In the genomic region with DNA sequence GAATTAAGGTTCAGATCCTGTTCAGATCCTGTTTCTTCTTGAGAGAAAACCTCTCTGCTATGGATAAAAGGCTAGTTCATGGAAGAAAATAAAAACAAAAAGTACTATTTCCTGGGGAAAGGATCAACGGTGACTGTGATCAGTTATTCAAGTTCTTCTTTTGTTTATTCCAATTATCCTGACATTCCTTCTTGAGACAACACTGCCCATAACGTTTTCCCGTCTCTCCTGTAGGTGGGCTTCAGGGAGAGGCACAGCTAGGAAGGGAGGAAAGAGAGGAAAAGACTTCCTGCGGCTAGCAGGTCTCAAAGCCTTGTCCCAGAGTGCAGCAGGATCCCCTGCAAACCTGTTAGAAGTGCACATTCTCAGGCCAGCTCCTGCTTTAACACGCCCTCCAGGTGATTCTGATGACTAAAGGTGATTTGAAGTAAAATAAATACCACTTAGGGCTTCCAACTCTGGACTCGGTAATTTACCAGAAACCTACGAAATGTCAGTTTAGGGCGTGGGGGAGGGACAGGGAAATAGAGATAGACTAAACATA, we compare ENCODE assay signal across 2 cellular contexts.
TF ChIP-seq lines count a peak whose summit lies in the region.

No MANE protein-coding gene starts in this region.

TF ChIP-seq in SK-N-SH, 30 proteins besides CTCF, POLR2A, EP300 and RAD21:
- no peak for TF ChIP-seq TAF1 (IDR thresholded peaks at IDR 0.05; ENCODE audit: borderline replicate concordance, low read depth, low read length)
- no peak for TF ChIP-seq FOXJ3 (CRISPR knock-in tag; IDR thresholded peaks at IDR 0.05)
- no peak for TF ChIP-seq JUND (IDR thresholded peaks at IDR 0.05)
- TF ChIP-seq FOSL2 (IDR thresholded peaks at IDR 0.05; ENCODE audit: borderline replicate concordance, low read depth): no peak
- no peak for TF ChIP-seq TEAD4 (IDR thresholded peaks at IDR 0.05; ENCODE audit: borderline replicate concordance, insufficient read depth)
- TF ChIP-seq RXRA (IDR thresholded peaks at IDR 0.05; ENCODE audit: borderline replicate concordance, low read depth): no peak
- no peak for TF ChIP-seq TCF12 (IDR thresholded peaks at IDR 0.05)
- no peak for TF ChIP-seq EZH2phosphoT487 (IDR thresholded peaks at IDR 0.05; ENCODE audit: borderline replicate concordance, low read depth)

TF ChIP-seq in SK-N-SH treated with all-trans-retinoic acid at 6 μM for 48 hours, 23 proteins besides CTCF, POLR2A, EP300 and RAD21:
- no peak for TF ChIP-seq SNAI2 (CRISPR knock-in tag; IDR thresholded peaks at IDR 0.05)
- TF ChIP-seq, protein P1, sequence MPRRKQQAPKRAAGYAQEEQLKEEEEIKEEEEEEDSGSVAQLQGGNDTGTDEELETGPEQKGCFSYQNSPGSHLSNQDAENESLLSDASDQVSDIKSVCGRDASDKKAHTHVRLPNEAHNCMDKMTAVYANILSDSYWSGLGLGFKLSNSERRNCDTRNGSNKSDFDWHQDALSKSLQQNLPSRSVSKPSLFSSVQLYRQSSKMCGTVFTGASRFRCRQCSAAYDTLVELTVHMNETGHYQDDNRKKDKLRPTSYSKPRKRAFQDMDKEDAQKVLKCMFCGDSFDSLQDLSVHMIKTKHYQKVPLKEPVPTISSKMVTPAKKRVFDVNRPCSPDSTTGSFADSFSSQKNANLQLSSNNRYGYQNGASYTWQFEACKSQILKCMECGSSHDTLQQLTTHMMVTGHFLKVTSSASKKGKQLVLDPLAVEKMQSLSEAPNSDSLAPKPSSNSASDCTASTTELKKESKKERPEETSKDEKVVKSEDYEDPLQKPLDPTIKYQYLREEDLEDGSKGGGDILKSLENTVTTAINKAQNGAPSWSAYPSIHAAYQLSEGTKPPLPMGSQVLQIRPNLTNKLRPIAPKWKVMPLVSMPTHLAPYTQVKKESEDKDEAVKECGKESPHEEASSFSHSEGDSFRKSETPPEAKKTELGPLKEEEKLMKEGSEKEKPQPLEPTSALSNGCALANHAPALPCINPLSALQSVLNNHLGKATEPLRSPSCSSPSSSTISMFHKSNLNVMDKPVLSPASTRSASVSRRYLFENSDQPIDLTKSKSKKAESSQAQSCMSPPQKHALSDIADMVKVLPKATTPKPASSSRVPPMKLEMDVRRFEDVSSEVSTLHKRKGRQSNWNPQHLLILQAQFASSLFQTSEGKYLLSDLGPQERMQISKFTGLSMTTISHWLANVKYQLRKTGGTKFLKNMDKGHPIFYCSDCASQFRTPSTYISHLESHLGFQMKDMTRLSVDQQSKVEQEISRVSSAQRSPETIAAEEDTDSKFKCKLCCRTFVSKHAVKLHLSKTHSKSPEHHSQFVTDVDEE (CRISPR knock-in tag; IDR thresholded peaks at IDR 0.05): no peak
- no peak for TF ChIP-seq ZNF8 (CRISPR knock-in tag; IDR thresholded peaks at IDR 0.05)
- TF ChIP-seq ARNTL (CRISPR knock-in tag; IDR thresholded peaks at IDR 0.05; ENCODE audit: borderline replicate concordance, low read depth): no peak
- no peak for TF ChIP-seq ZFP30 (CRISPR knock-in tag; IDR thresholded peaks at IDR 0.05)
- no peak for TF ChIP-seq BACH2 (CRISPR knock-in tag; IDR thresholded peaks at IDR 0.05; ENCODE audit: borderline replicate concordance)
- TF ChIP-seq CSDC2 (CRISPR knock-in tag; IDR thresholded peaks at IDR 0.05): no peak
- TF ChIP-seq GLIS3 (CRISPR knock-in tag; IDR thresholded peaks at IDR 0.05): no peak
- TF ChIP-seq TOX (CRISPR knock-in tag; IDR thresholded peaks at IDR 0.05; ENCODE audit: borderline replicate concordance): no peak
- TF ChIP-seq, protein P2, sequence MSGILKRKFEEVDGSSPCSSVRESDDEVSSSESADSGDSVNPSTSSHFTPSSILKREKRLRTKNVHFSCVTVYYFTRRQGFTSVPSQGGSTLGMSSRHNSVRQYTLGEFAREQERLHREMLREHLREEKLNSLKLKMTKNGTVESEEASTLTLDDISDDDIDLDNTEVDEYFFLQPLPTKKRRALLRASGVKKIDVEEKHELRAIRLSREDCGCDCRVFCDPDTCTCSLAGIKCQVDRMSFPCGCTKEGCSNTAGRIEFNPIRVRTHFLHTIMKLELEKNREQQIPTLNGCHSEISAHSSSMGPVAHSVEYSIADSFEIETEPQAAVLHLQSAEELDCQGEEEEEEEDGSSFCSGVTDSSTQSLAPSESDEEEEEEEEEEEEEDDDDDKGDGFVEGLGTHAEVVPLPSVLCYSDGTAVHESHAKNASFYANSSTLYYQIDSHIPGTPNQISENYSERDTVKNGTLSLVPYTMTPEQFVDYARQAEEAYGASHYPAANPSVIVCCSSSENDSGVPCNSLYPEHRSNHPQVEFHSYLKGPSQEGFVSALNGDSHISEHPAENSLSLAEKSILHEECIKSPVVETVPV (CRISPR knock-in tag; IDR thresholded peaks at IDR 0.05): no peak
- no peak for TF ChIP-seq ZNF565 (CRISPR knock-in tag; conservative IDR thresholded peaks at IDR 0.05; ENCODE audit: low read depth)
- TF ChIP-seq ESRRG (CRISPR knock-in tag; IDR thresholded peaks at IDR 0.05): no peak
- TF ChIP-seq RARB (CRISPR knock-in tag; IDR thresholded peaks at IDR 0.05): no peak
- TF ChIP-seq ISL1 (CRISPR knock-in tag; IDR thresholded peaks at IDR 0.05): no peak
- TF ChIP-seq OSR1 (CRISPR knock-in tag; IDR thresholded peaks at IDR 0.05): no peak
